1 cellular context compared by ENCODE assay signal in the genomic region with DNA sequence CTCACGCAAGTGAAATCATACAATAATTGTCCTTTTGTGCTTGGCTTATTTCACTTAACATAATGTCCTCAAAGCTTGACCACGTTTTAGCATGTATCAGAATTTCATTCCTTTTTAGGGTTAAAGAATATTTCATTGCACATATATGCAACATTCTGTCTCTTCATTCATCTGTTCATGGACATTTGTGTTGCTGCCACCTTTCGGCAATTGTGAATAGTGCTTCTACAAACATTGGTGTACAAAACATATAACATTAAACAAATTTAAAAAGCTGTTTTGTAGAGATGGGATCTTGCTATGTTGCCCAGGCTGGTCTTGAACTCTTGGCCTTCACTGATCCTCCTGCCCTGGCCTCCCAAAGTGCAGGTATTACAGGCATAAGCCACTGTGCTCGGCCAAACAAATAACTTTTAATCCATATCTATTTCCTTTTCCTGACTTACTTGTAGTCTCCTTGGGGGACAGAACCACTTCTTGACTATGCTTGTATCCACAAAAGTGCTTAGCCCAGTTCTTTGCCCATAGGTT.
TF ChIP-seq lines count a peak whose summit lies in the region.

No MANE protein-coding gene starts in this region.

TF ChIP-seq in liver, 16 proteins besides CTCF, POLR2A, EP300 and RAD21 (continued from another document):
- TF ChIP-seq, protein P1, sequence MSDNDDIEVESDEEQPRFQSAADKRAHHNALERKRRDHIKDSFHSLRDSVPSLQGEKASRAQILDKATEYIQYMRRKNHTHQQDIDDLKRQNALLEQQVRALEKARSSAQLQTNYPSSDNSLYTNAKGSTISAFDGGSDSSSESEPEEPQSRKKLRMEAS (IDR thresholded peaks at IDR 0.05): no peak
- TF ChIP-seq, protein P2, sequence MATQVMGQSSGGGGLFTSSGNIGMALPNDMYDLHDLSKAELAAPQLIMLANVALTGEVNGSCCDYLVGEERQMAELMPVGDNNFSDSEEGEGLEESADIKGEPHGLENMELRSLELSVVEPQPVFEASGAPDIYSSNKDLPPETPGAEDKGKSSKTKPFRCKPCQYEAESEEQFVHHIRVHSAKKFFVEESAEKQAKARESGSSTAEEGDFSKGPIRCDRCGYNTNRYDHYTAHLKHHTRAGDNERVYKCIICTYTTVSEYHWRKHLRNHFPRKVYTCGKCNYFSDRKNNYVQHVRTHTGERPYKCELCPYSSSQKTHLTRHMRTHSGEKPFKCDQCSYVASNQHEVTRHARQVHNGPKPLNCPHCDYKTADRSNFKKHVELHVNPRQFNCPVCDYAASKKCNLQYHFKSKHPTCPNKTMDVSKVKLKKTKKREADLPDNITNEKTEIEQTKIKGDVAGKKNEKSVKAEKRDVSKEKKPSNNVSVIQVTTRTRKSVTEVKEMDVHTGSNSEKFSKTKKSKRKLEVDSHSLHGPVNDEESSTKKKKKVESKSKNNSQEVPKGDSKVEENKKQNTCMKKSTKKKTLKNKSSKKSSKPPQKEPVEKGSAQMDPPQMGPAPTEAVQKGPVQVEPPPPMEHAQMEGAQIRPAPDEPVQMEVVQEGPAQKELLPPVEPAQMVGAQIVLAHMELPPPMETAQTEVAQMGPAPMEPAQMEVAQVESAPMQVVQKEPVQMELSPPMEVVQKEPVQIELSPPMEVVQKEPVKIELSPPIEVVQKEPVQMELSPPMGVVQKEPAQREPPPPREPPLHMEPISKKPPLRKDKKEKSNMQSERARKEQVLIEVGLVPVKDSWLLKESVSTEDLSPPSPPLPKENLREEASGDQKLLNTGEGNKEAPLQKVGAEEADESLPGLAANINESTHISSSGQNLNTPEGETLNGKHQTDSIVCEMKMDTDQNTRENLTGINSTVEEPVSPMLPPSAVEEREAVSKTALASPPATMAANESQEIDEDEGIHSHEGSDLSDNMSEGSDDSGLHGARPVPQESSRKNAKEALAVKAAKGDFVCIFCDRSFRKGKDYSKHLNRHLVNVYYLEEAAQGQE (IDR thresholded peaks at IDR 0.05): no peak
- no peak for TF ChIP-seq TAF1 (conservative IDR thresholded peaks at IDR 0.05)
